In genomic region chr10:131931981-131932380, GRCh38 we compare ENCODE assay signal across 27 cellular contexts. TPM values are rescaled to one million over a fixed set of nuclear protein-coding genes. Genes with fewer than 3 reads are reported as not detected.
DNase-seq lines count a peak whose midpoint lies in the region; ATAC-seq, FAIRE-seq and TF ChIP-seq lines count a peak whose summit lies in the region.
"Had no signal": no experiment of that assay in that cellular context is flagged by ENCODE, and none has a peak within 500 bp of the region (broad histone marks: within the 10 kb centered on the region; RNA-seq: fewer than 3 reads in every experiment).

No MANE protein-coding gene starts in this region.

- H3K9me3 ChIP-seq in left ventricle myocardium inferior (replicated peaks) (no peaks in the 10 kb centered on the region), sigmoid colon (no peaks in the 10 kb centered on the region)
- H3K9me3 ChIP-seq: Peyer's patch, prostate gland, tibial artery had no signal

- H3K27me3 ChIP-seq in left ventricle myocardium inferior (ENCODE audit: low read depth) (no peaks in the 10 kb centered on the region), sigmoid colon (no peaks in the 10 kb centered on the region)
- H3K27me3 ChIP-seq: Peyer's patch, tibial artery had no signal

- TF ChIP-seq CTCF in left ventricle myocardium inferior (IDR thresholded peaks at IDR 0.05; ENCODE audit: borderline replicate concordance) (no peak), sigmoid colon (IDR thresholded peaks at IDR 0.05) (no peak)

- peaks cover 91% of the 10 kb centered on the region for H3K4me1 ChIP-seq in left ventricle myocardium inferior
- peaks cover 0 to 50% (median 42%) of the 10 kb centered on the region in 4 donors for H3K4me1 ChIP-seq in sigmoid colon
- H3K4me1 ChIP-seq: prostate gland had no signal

- H3K4me3 ChIP-seq in left ventricle myocardium inferior (no peak overlapping the region), sigmoid colon (no peak overlapping the region)
- H3K4me3 ChIP-seq: Peyer's patch, prostate gland, tibial artery had no signal

- H3K27ac ChIP-seq in left ventricle myocardium inferior (replicated peaks): peak overlapping the region; percentile 64
- H3K27ac ChIP-seq in sigmoid colon: peak overlapping the region; percentile 58 to 76 (median 64)
- H3K27ac ChIP-seq: Peyer's patch had no signal

- DNase-seq in Right ventricle myocardium superior (no peak), Right ventricle myocardium inferior (ENCODE audit: missing footprints) (no peak), left ventricle myocardium inferior (no peak), sigmoid colon (peak; percentile 60), frontal cortex (ENCODE audit: low spot score in 2 of 2) (no peak), GM19238 (ENCODE audit: insufficient read length, low spot score) (no peak)
- DNase-seq in T-helper 2 cell treated with Interferon-gamma antibody and Interleukin-4, amounts not matched to agents 5 μg/mL and 100 μg/mL, for 36 hours (ENCODE audit: low spot score): no peak
- DNase-seq in effector CD8-positive, alpha-beta T cell (lab: John Stamatoyannopoulos, UW): no peak
- DNase-seq: 8988T; activated CD4-positive, alpha-beta T cell treated with anti-CD3 and anti-CD28 coated beads, Interleukin-2, amount 10 ng/mL, durations not matched to agents 24 days and 14 days; activated CD8-positive, alpha-beta memory T cell treated with anti-CD3 and anti-CD28 coated beads, Interleukin-2, amount 10 ng/mL, durations not matched to agents 7 days and 5 days; activated naive CD4-positive, alpha-beta T cell treated with Interleukin-2 at 50 U/mL for 16 hours; activated T-cell treated with anti-CD3 and anti-CD28 coated beads, Interleukin-2, amount 50 U/mL, for 72 hours; dermis blood vessel endothelial cell; DMS53; GF-D8; glutamatergic neuron; NCI-H524; Peyer's patch; stimulated activated CD4-positive, alpha-beta T cell treated with anti-CD3 and anti-CD28 coated beads, Interleukin-4, amount 100 ng/mL, for 24 hours; stimulated activated naive B cell treated with anti-CD40 and anti-IgM and Interleukin-4, amounts not matched to agents 10 μg/mL and 1 μg/mL and 100 μg/mL, for 72 hours; tibial artery had no signal

- H3K9me3 Mint-ChIP-seq in T-helper 2 cell treated with Interferon-gamma antibody and Interleukin-4, amounts not matched to agents 5 μg/mL and 100 μg/mL, for 36 hours: no peaks in the 10 kb centered on the region
- H3K9me3 Mint-ChIP-seq: activated CD4-positive, alpha-beta T cell treated with anti-CD3 and anti-CD28 coated beads, Interleukin-2, amount 10 ng/mL, durations not matched to agents 24 days and 14 days; activated T-cell treated with anti-CD3 and anti-CD28 coated beads, Interleukin-2, amount 50 U/mL, for 72 hours; stimulated activated naive B cell treated with anti-CD40 and anti-IgM and Interleukin-4, amounts not matched to agents 10 μg/mL and 1 μg/mL and 100 μg/mL, for 72 hours; T-helper 1 cell treated with Interleukin-12 subunit alpha and Interleukin-12 subunit beta and Interleukin-4 antibody, amounts not matched to agents 30 μg/mL and 1 μg/mL, for 36 hours had no signal

- peaks cover 19% of the 10 kb centered on the region for H3K36me3 Mint-ChIP-seq in T-helper 2 cell treated with Interferon-gamma antibody and Interleukin-4, amounts not matched to agents 5 μg/mL and 100 μg/mL, for 36 hours (ENCODE audit: low read depth)

- intact Hi-C loops in Right ventricle myocardium superior (cut with DNase I): no loop called here
- intact Hi-C loops in Right ventricle myocardium inferior (cut with DNase I): no loop called here
- intact Hi-C loops in left ventricle myocardium inferior (cut with micrococcal nuclease): no loop called here
- intact Hi-C loops in sigmoid colon (cut with DNase I): loop anchor here (5.0 kb wide), 1 partner anchor 50 kb away; the partner anchor contains the start of gene BNIP3

- H3K4me1 Mint-ChIP-seq in T-helper 2 cell treated with Interferon-gamma antibody and Interleukin-4, amounts not matched to agents 5 μg/mL and 100 μg/mL, for 36 hours (ENCODE audit: low read depth): peaks cover 47% of the 10 kb centered on the region

- H3K36me3 ChIP-seq in left ventricle myocardium inferior (peaks cover 17% of the 10 kb centered on the region), sigmoid colon (peaks cover 0 to 17% (median 0%) of the 10 kb centered on the region in 4 donors)
- H3K36me3 ChIP-seq: prostate gland had no signal

- TF ChIP-seq EP300 in sigmoid colon (IDR thresholded peaks at IDR 0.05): no peak

- no peak overlapping the region for H3K27ac Mint-ChIP-seq in T-helper 2 cell treated with Interferon-gamma antibody and Interleukin-4, amounts not matched to agents 5 μg/mL and 100 μg/mL, for 36 hours
- H3K27ac Mint-ChIP-seq: activated CD4-positive, alpha-beta T cell treated with anti-CD3 and anti-CD28 coated beads, Interleukin-2, amount 10 ng/mL, durations not matched to agents 24 days and 14 days; activated T-cell treated with anti-CD3 and anti-CD28 coated beads, Interleukin-2, amount 50 U/mL, for 72 hours had no signal

- no peaks in the 10 kb centered on the region for H3K27me3 Mint-ChIP-seq in T-helper 2 cell treated with Interferon-gamma antibody and Interleukin-4, amounts not matched to agents 5 μg/mL and 100 μg/mL, for 36 hours (ENCODE audit: low read depth)
- H3K27me3 Mint-ChIP-seq: activated CD4-positive, alpha-beta T cell treated with anti-CD3 and anti-CD28 coated beads, Interleukin-2, amount 10 ng/mL, durations not matched to agents 24 days and 14 days; activated CD8-positive, alpha-beta memory T cell treated with anti-CD3 and anti-CD28 coated beads, Interleukin-2, amount 10 ng/mL, durations not matched to agents 7 days and 5 days; stimulated activated naive B cell treated with anti-CD40 and anti-IgM and Interleukin-4, amounts not matched to agents 10 μg/mL and 1 μg/mL and 100 μg/mL, for 72 hours had no signal

- no peak for FAIRE-seq in frontal cortex (lab: Jason Lieb, UNC)
- FAIRE-seq: bronchial epithelial cell, GM18507, H54 had no signal

- no peak for TF ChIP-seq POLR2A in sigmoid colon (IDR thresholded peaks at IDR 0.05)

- no peak overlapping the region for H3K4me3 Mint-ChIP-seq in T-helper 2 cell treated with Interferon-gamma antibody and Interleukin-4, amounts not matched to agents 5 μg/mL and 100 μg/mL, for 36 hours
- H3K4me3 Mint-ChIP-seq: activated CD4-positive, alpha-beta T cell treated with anti-CD3 and anti-CD28 coated beads, Interleukin-2, amount 10 ng/mL, durations not matched to agents 24 days and 14 days; activated CD8-positive, alpha-beta memory T cell treated with anti-CD3 and anti-CD28 coated beads, Interleukin-2, amount 10 ng/mL, durations not matched to agents 7 days and 5 days; activated T-cell treated with anti-CD3 and anti-CD28 coated beads, Interleukin-2, amount 50 U/mL, for 72 hours; stimulated activated naive B cell treated with anti-CD40 and anti-IgM and Interleukin-4, amounts not matched to agents 10 μg/mL and 1 μg/mL and 100 μg/mL, for 72 hours; T-helper 1 cell treated with Interleukin-12 subunit alpha and Interleukin-12 subunit beta and Interleukin-4 antibody, amounts not matched to agents 30 μg/mL and 1 μg/mL, for 36 hours had no signal

- ATAC-seq in Right ventricle myocardium superior (ENCODE audit: poor library complexity) (peak; percentile 14), Right ventricle myocardium inferior (no peak)
- ATAC-seq: activated CD8-positive, alpha-beta memory T cell treated with anti-CD3 and anti-CD28 coated beads, Interleukin-2, amount 10 ng/mL, durations not matched to agents 7 days and 5 days; activated T-cell treated with anti-CD3 and anti-CD28 coated beads, Interleukin-2, amount 50 U/mL, for 72 hours; stimulated activated naive B cell treated with anti-CD40 and anti-IgM and Interleukin-4, amounts not matched to agents 10 μg/mL and 1 μg/mL and 100 μg/mL, for 72 hours had no signal

- 92 to 95% methylated on average over 13 of the region's 13 CpGs for WGBS in sigmoid colon, 2 donors

RNA-seq across cellular contexts. Expression of gene PPP2R2D, which starts 31.2 kb away (rescaled TPM):
- total RNA-seq in Right ventricle myocardium superior (33.9 TPM), Right ventricle myocardium inferior (36.6 TPM), left ventricle myocardium inferior (38.2 TPM), sigmoid colon (10 to 100 TPM; 22.7 to 44.0 (median 34.6) TPM), frontal cortex (53.4 TPM)
- 10 to 100 TPM; 18.4 to 23.8 (median 22.8) TPM for polyA plus RNA-seq in sigmoid colon

RNA-seq across cellular contexts. Expression of gene BNIP3, which starts 49.7 kb away (rescaled TPM):
- total RNA-seq in Right ventricle myocardium superior: 158 TPM
- total RNA-seq in Right ventricle myocardium inferior: 157 TPM
- 161 TPM for total RNA-seq in left ventricle myocardium inferior
- 100 to 1,000 TPM in 2 of 4 donors, 10 to 100 TPM in 2; 55.9 to 125 (median 95.4) TPM for total RNA-seq in sigmoid colon
- 10 to 100 TPM in 2 of 3 donors, 1 to 10 TPM in 1; 3.9 to 11.7 (median 10.8) TPM for polyA plus RNA-seq in sigmoid colon
- 33.0 TPM for total RNA-seq in frontal cortex
